1 cellular context compared by ENCODE assay signal in genomic region chr19:2221250-2221831, GRCh38.
TF ChIP-seq lines count a peak whose summit lies in the region.

No MANE protein-coding gene starts in this region.

TF ChIP-seq in GM12878, 131 proteins besides CTCF, POLR2A, EP300 and RAD21:
- TF ChIP-seq BHLHE40 (IDR thresholded peaks at IDR 0.05; ENCODE audit: borderline replicate concordance in 1 of 2, low read depth in 2 of 2, low read length in 1 of 2) (no peak), SIX5 (IDR thresholded peaks at IDR 0.05; ENCODE audit: low read depth, low read length, severe bottlenecking) (no peak), ZNF622 (IDR thresholded peaks at IDR 0.05) (no peak), NRF1 (conservative IDR thresholded peaks at IDR 0.05; ENCODE audit: low read depth, low read length) (no peak), CHD2 (IDR thresholded peaks at IDR 0.05; ENCODE audit: borderline replicate concordance, low read depth, low read length) (no peak), ZNF274 (IDR thresholded peaks at IDR 0.05; ENCODE audit: insufficient read depth, insufficient read length) (no peak), CBX5 (IDR thresholded peaks at IDR 0.05; ENCODE audit: low read depth) (no peak), SUZ12 (IDR thresholded peaks at IDR 0.05; ENCODE audit: unreplicated experiment) (no peak), RUNX3 (IDR thresholded peaks at IDR 0.05; ENCODE audit: low read length) (no peak), ZZZ3 (IDR thresholded peaks at IDR 0.05; ENCODE audit: control insufficient read depth, insufficient read length, low read depth) (no peak), RFX5 (IDR thresholded peaks at IDR 0.05; ENCODE audit: low read depth, low read length) (no peak), ELK1 (IDR thresholded peaks at IDR 0.05; ENCODE audit: low read depth, low read length) (no peak), ZNF687 (IDR thresholded peaks at IDR 0.05) (no peak), CHD4 (IDR thresholded peaks at IDR 0.05) (no peak), FOXK2 (IDR thresholded peaks at IDR 0.05) (no peak), TCF12 (IDR thresholded peaks at IDR 0.05; ENCODE audit: low read depth, low read length) (no peak)
- TF ChIP-seq, protein P1, sequence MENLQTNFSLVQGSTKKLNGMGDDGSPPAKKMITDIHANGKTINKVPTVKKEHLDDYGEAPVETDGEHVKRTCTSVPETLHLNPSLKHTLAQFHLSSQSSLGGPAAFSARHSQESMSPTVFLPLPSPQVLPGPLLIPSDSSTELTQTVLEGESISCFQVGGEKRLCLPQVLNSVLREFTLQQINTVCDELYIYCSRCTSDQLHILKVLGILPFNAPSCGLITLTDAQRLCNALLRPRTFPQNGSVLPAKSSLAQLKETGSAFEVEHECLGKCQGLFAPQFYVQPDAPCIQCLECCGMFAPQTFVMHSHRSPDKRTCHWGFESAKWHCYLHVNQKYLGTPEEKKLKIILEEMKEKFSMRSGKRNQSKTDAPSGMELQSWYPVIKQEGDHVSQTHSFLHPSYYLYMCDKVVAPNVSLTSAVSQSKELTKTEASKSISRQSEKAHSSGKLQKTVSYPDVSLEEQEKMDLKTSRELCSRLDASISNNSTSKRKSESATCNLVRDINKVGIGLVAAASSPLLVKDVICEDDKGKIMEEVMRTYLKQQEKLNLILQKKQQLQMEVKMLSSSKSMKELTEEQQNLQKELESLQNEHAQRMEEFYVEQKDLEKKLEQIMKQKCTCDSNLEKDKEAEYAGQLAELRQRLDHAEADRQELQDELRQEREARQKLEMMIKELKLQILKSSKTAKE (IDR thresholded peaks at IDR 0.05; ENCODE audit: low read depth, poor library complexity, severe bottlenecking): no peak
- TF ChIP-seq, protein P2, sequence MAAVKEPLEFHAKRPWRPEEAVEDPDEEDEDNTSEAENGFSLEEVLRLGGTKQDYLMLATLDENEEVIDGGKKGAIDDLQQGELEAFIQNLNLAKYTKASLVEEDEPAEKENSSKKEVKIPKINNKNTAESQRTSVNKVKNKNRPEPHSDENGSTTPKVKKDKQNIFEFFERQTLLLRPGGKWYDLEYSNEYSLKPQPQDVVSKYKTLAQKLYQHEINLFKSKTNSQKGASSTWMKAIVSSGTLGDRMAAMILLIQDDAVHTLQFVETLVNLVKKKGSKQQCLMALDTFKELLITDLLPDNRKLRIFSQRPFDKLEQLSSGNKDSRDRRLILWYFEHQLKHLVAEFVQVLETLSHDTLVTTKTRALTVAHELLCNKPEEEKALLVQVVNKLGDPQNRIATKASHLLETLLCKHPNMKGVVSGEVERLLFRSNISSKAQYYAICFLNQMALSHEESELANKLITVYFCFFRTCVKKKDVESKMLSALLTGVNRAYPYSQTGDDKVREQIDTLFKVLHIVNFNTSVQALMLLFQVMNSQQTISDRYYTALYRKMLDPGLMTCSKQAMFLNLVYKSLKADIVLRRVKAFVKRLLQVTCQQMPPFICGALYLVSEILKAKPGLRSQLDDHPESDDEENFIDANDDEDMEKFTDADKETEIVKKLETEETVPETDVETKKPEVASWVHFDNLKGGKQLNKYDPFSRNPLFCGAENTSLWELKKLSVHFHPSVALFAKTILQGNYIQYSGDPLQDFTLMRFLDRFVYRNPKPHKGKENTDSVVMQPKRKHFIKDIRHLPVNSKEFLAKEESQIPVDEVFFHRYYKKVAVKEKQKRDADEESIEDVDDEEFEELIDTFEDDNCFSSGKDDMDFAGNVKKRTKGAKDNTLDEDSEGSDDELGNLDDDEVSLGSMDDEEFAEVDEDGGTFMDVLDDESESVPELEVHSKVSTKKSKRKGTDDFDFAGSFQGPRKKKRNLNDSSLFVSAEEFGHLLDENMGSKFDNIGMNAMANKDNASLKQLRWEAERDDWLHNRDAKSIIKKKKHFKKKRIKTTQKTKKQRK (IDR thresholded peaks at IDR 0.05; ENCODE audit: low read depth, low read length): no peak
